In the genomic region with DNA sequence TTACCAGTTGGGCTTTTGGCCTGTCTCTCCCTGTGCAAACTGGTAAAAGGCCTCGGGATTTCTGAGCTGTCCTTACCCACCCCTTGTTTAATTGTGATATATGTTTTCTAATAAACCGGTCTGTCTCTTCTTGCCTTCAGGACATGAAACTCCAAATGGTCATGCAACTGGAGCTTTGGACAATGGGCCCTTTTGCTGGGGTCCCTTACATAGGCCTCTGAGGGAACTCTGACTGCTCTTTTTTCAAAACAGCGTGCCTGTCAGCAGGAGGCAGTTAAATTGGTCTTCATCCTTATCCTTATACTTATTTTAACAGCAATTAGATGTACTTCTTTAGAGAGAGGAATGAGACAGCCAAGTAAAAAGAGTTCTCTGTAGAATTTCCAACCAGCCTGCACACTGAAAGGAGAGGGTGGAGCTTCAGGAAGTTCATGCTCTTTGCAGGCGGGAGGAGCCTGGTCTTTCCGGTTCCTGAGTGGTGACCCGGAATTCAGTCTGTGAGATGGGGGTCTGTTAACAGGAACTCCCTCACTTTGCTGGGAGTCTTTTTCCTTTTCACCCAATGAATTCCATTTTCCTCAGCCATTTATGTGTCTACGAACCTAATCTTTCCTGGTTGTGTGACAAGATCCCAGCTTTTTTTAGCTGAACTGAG, we compare ENCODE assay signal across 14 cellular contexts.
DNase-seq lines count a peak whose midpoint lies in the region; ATAC-seq and TF ChIP-seq lines count a peak whose summit lies in the region.
"Had no signal": no experiment of that assay in that cellular context is flagged by ENCODE, and none has a peak within 500 bp of the region (broad histone marks: within the 10 kb centered on the region; RNA-seq: fewer than 3 reads in every experiment).

No MANE protein-coding gene starts in this region.

- H3K27me3 Mint-ChIP-seq in activated CD4-positive, alpha-beta T cell treated with anti-CD3 and anti-CD28 coated beads for 36 hours = no peaks in the 10 kb centered on the region

- H2BK12ac ChIP-seq in neuronal stem cell (ENCODE audit: low read length) = no peak overlapping the region

- no peak overlapping the region for H4K8ac ChIP-seq in neuronal stem cell (ENCODE audit: low read depth, low read length)

- no peak overlapping the region for H2BK15ac ChIP-seq in neuronal stem cell (ENCODE audit: low read length)

- no peak overlapping the region for H2AK5ac ChIP-seq in neuronal stem cell (ENCODE audit: low read depth, low read length)

- no peaks in the 10 kb centered on the region for H3K4me1 Mint-ChIP-seq in activated CD4-positive, alpha-beta T cell treated with anti-CD3 and anti-CD28 coated beads for 36 hours
- H3K4me1 Mint-ChIP-seq: CD14-positive monocyte had no signal

- no peak overlapping the region for H3K14ac ChIP-seq in neuronal stem cell (ENCODE audit: low read length)

- H3K4me1 ChIP-seq in neuronal stem cell (ENCODE audit: control insufficient read depth in 2 of 2, insufficient read depth in 1 of 2, low read depth in 1 of 2, low read length in 2 of 2) (peaks cover 8 to 21% of the 10 kb centered on the region in 2 donors), BE2C (no peaks in the 10 kb centered on the region)

- H3K36me3 ChIP-seq in neuronal stem cell (replicated peaks in 1 of 2; ENCODE audit: control insufficient read depth in 2 of 2, insufficient read depth in 2 of 2, low read length in 2 of 2) (no peaks in the 10 kb centered on the region), BE2C (no peaks in the 10 kb centered on the region)

- H2BK120ac ChIP-seq in neuronal stem cell (ENCODE audit: low read depth, low read length) = no peak overlapping the region

- no peak overlapping the region for H3K27ac Mint-ChIP-seq in activated CD4-positive, alpha-beta T cell treated with anti-CD3 and anti-CD28 coated beads for 36 hours
- H3K27ac Mint-ChIP-seq: CD14-positive monocyte; CD8-positive, alpha-beta T cell had no signal

- DNase-seq in ELF-1 (ENCODE audit: low read depth, low spot score) (peak; percentile 9), RPMI7951 (ENCODE audit: low read depth) (peak; percentile 12), foreskin melanocyte (peak; percentile 99), neuronal stem cell (ENCODE audit: low spot score) (no peak), BE2C (no peak)
- no peak for DNase-seq in stimulated activated CD4-positive, alpha-beta T cell treated with anti-CD3 and anti-CD28 coated beads, Interleukin-4, amount 100 ng/mL, for 1 hour
- no peak for DNase-seq in activated CD4-positive, alpha-beta T cell treated with anti-CD3 and anti-CD28 coated beads for 36 hours
- DNase-seq: CD8-positive, alpha-beta T cell; DMS53; GM23248; H7 had no signal

- no peak overlapping the region for H3K4me2 ChIP-seq in neuronal stem cell (ENCODE audit: insufficient read depth, low read length, poor library complexity, severe bottlenecking)

- peak overlapping the region; percentile 63 for H2AFZ ChIP-seq in neuronal stem cell (ENCODE audit: low read length)
- H2AFZ ChIP-seq: GM23248 had no signal

- H3K9me3 ChIP-seq in neuronal stem cell (replicated peaks in 1 of 2; ENCODE audit: control insufficient read depth in 2 of 2, insufficient read depth in 1 of 2, low read depth in 1 of 2, low read length in 2 of 2) (no peaks in the 10 kb centered on the region), BE2C (no peaks in the 10 kb centered on the region; the same call in 1 of the 2 replicates)

- no peaks in the 10 kb centered on the region for H3K9me3 Mint-ChIP-seq in activated CD4-positive, alpha-beta T cell treated with anti-CD3 and anti-CD28 coated beads for 36 hours (ENCODE audit: low read depth)
- H3K9me3 Mint-ChIP-seq: CD8-positive, alpha-beta T cell had no signal

- CTCF ChIA-PET in activated CD4-positive, alpha-beta T cell treated with anti-CD3 and anti-CD28 coated beads for 36 hours (lab: Charles Lee) = no interaction called here

- H3K36me3 Mint-ChIP-seq in activated CD4-positive, alpha-beta T cell treated with anti-CD3 and anti-CD28 coated beads for 36 hours (ENCODE audit: low read depth) = no peaks in the 10 kb centered on the region
- H3K36me3 Mint-ChIP-seq: CD14-positive monocyte; CD8-positive, alpha-beta T cell had no signal

- no peak overlapping the region for H2BK5ac ChIP-seq in neuronal stem cell (ENCODE audit: low read length)

- H4K91ac ChIP-seq in neuronal stem cell (ENCODE audit: low read depth, low read length, poor library complexity) = no peak overlapping the region

- WGBS in neuronal stem cell (ENCODE audit: extremely low coverage in 2 of 2, insufficient read length in 2 of 2, insufficient replicate concordance in 1 of 2), 2 donors = no CpG with 5 or more reads among the region's 7 CpGs

- H3K4me3 Mint-ChIP-seq in activated CD4-positive, alpha-beta T cell treated with anti-CD3 and anti-CD28 coated beads for 36 hours = no peak overlapping the region
- H3K4me3 Mint-ChIP-seq: CD14-positive monocyte; CD8-positive, alpha-beta T cell had no signal

- H3K79me1 ChIP-seq in neuronal stem cell (ENCODE audit: low read depth, low read length) = no peaks in the 10 kb centered on the region

- POLR2A ChIA-PET in activated CD4-positive, alpha-beta T cell treated with anti-CD3 and anti-CD28 coated beads for 36 hours (lab: Charles Lee) = no interaction called here

- H3K18ac ChIP-seq in neuronal stem cell (ENCODE audit: low read length) = no peak overlapping the region

- intact Hi-C loops in activated CD4-positive, alpha-beta T cell treated with anti-CD3 and anti-CD28 coated beads for 36 hours (cut with DNase I, micrococcal nuclease) = no loop called here

- H3K4me3 ChIP-seq in neuronal stem cell (ENCODE audit: low read length in 2 of 2) (no peak overlapping the region), BE2C (ENCODE audit: low read depth, low read length) (no peak overlapping the region)
- H3K4me3 ChIP-seq: GM12878, GM23248 had no signal

- no peak overlapping the region for H3K4ac ChIP-seq in neuronal stem cell (ENCODE audit: low read length)

- H3K23ac ChIP-seq in neuronal stem cell (ENCODE audit: low read depth, low read length, poor library complexity) = no peak overlapping the region

- no peak for ATAC-seq in activated CD4-positive, alpha-beta T cell treated with anti-CD3 and anti-CD28 coated beads for 36 hours
- ATAC-seq: CD8-positive, alpha-beta T cell; GM12878 had no signal

- H3K27me3 ChIP-seq in neuronal stem cell (ENCODE audit: control insufficient read depth in 3 of 3, insufficient read depth in 3 of 3, low read depth in 1 of 3, low read length in 3 of 3) (no peaks in the 10 kb centered on the region), BE2C (no peaks in the 10 kb centered on the region)

- H3K27ac ChIP-seq in neuronal stem cell (replicated peaks; ENCODE audit: low read length) = no peak overlapping the region
- H3K27ac ChIP-seq: GM23248, HL-60 had no signal

- no peak overlapping the region for H3K9ac ChIP-seq in neuronal stem cell (ENCODE audit: low read depth, low read length, poor library complexity)
- H3K9ac ChIP-seq: GM23248 had no signal

- no peak for TF ChIP-seq CTCF in BE2C (IDR thresholded peaks at IDR 0.05; ENCODE audit: low read depth, low read length)

Comparison
In these comparisons a context has a peak if more than half of its experiments do, and no peak if none do; other contexts are left out.
1. DNase-seq: peak in ELF-1 (single experiment), RPMI7951 (single experiment) and foreskin melanocyte (single experiment); none in neuronal stem cell (single experiment), BE2C (single experiment), stimulated activated CD4-positive, alpha-beta T cell treated with anti-CD3 and anti-CD28 coated beads, Interleukin-4, amount 100 ng/mL, for 1 hour (single experiment) and activated CD4-positive, alpha-beta T cell treated with anti-CD3 and anti-CD28 coated beads for 36 hours (single experiment).